Comparison of ENCODE assay signal across 9 cellular contexts in genomic region chr3:195910499-195910845, GRCh38. TPM values are rescaled to one million over a fixed set of nuclear protein-coding genes. Genes with fewer than 3 reads are reported as not detected.
DNase-seq lines count a peak whose midpoint lies in the region; ATAC-seq, FAIRE-seq and TF ChIP-seq lines count a peak whose summit lies in the region.
"Had no signal": no experiment of that assay in that cellular context is flagged by ENCODE, and none has a peak within 500 bp of the region (broad histone marks: within the 10 kb centered on the region; RNA-seq: fewer than 3 reads in every experiment).

No MANE protein-coding gene starts in this region.

- no peak overlapping the region for H3K27ac Mint-ChIP-seq in activated CD4-positive, alpha-beta T cell treated with anti-CD3 and anti-CD28 coated beads for 36 hours
- H3K27ac Mint-ChIP-seq in activated CD8-positive, alpha-beta T cell treated with anti-CD3 and anti-CD28 coated beads for 36 hours = peak overlapping the region; percentile 34
- H3K27ac Mint-ChIP-seq: activated naive CD4-positive, alpha-beta T cell treated with anti-CD3 and anti-CD28 coated beads, Interleukin-2, amount 50 U/mL, for 24 hours had no signal

- H2AFZ ChIP-seq in HepG2 (ENCODE audit: low read length) = no peak overlapping the region

- H3K27ac ChIP-seq in HepG2 (ENCODE audit: extremely low read length, insufficient read depth, low read length) = no peak overlapping the region
- peak overlapping the region in 3 of 5 donors; percentile 61 to 85 (median 74) for H3K27ac ChIP-seq in stomach

- peak overlapping the region in 1 of 3 experiments; percentile 76; a peak in 2 of 6 replicates for H3K4me3 ChIP-seq in HepG2 (replicated peaks in 1 of 3; ENCODE audit: insufficient read depth in 1 of 3, low read depth in 2 of 3, low read length in 3 of 3)
- H3K4me3 ChIP-seq in stomach = peak overlapping the region in 2 of 4 donors; percentile 72 to 76

- H3K27me3 ChIP-seq in HepG2 (ENCODE audit: control insufficient read depth in 1 of 2, insufficient read depth in 2 of 2, low read length in 2 of 2) (peaks cover 0 to 7% of the 10 kb centered on the region in 2 experiments; a peak in 3 of 5 replicates), stomach (no peaks in the 10 kb centered on the region)

- H3K4me2 ChIP-seq in HepG2 (ENCODE audit: low read depth, low read length) = peak overlapping the region; percentile 86

- CTCF ChIA-PET in activated CD4-positive, alpha-beta T cell treated with anti-CD3 and anti-CD28 coated beads for 36 hours (lab: Charles Lee) = interaction anchor here (4.0 to 6.6 kb wide), 2 partner anchors 14 to 15 kb away, joined by 64 to 70 read pairs; no protein-coding TSS in a partner anchor
- CTCF ChIA-PET in activated CD8-positive, alpha-beta T cell treated with anti-CD3 and anti-CD28 coated beads for 36 hours (lab: Charles Lee) = interaction anchor here (4.6 to 7.7 kb wide), 3 partner anchors 16 to 51 kb away, joined by 89 to 155 read pairs (median 119); no protein-coding TSS in a partner anchor
- CTCF ChIA-PET in HepG2 (lab: Yijun Ruan, JAX; ENCODE audit: low intra/inter-chr PET ratio, low total read pairs) = interaction anchor here (1.4 kb wide), 1 partner anchor 15 kb away, joined by 5 read pairs; no protein-coding TSS in a partner anchor

- no peak for FAIRE-seq in HepG2 (lab: Jason Lieb, UNC)

- H3K9ac ChIP-seq in HepG2 (ENCODE audit: insufficient read depth, low read depth, low read length) = peak overlapping the region; percentile 53; the same call in 1 of the 2 replicates

- H3K79me2 ChIP-seq in HepG2 (ENCODE audit: insufficient read depth, low read length) = peaks cover 2% of the 10 kb centered on the region

- intact Hi-C loops in activated CD4-positive, alpha-beta T cell treated with anti-CD3 and anti-CD28 coated beads for 36 hours (cut with DNase I, micrococcal nuclease) = no loop called here
- intact Hi-C loops in activated CD8-positive, alpha-beta T cell treated with anti-CD3 and anti-CD28 coated beads for 36 hours (cut with micrococcal nuclease) = no loop called here
- intact Hi-C loops in HepG2 (cut with micrococcal nuclease; ENCODE audit: unreplicated experiment) = no loop called here
- intact Hi-C loops in stomach (cut with DNase I; ENCODE audit: low total_unique reads) = no loop called here

- H3K4me3 Mint-ChIP-seq in activated CD4-positive, alpha-beta T cell treated with anti-CD3 and anti-CD28 coated beads for 36 hours = peak overlapping the region; percentile 68
- H3K4me3 Mint-ChIP-seq in activated CD8-positive, alpha-beta T cell treated with anti-CD3 and anti-CD28 coated beads for 36 hours = peak overlapping the region; percentile 69

- no peak for ATAC-seq in activated CD4-positive, alpha-beta T cell treated with anti-CD3 and anti-CD28 coated beads for 36 hours
- ATAC-seq in activated CD8-positive, alpha-beta T cell treated with anti-CD3 and anti-CD28 coated beads for 36 hours = no peak
- no peak for ATAC-seq in HepG2
- no peak for ATAC-seq in GM19023 (IDR thresholded peaks at IDR 0.05; ENCODE audit: unreplicated experiment)

- no peaks in the 10 kb centered on the region for H3K9me3 Mint-ChIP-seq in activated CD4-positive, alpha-beta T cell treated with anti-CD3 and anti-CD28 coated beads for 36 hours (ENCODE audit: low read depth)
- H3K9me3 Mint-ChIP-seq in activated CD8-positive, alpha-beta T cell treated with anti-CD3 and anti-CD28 coated beads for 36 hours = no peaks in the 10 kb centered on the region
- H3K9me3 Mint-ChIP-seq: activated naive CD4-positive, alpha-beta T cell treated with anti-CD3 and anti-CD28 coated beads, Interleukin-2, amount 50 U/mL, for 24 hours had no signal

- no peaks in the 10 kb centered on the region; the same call in 1 of the 2 replicates for H4K20me1 ChIP-seq in HepG2 (ENCODE audit: insufficient read depth, low read length)

- no peaks in the 10 kb centered on the region for H3K27me3 Mint-ChIP-seq in activated CD4-positive, alpha-beta T cell treated with anti-CD3 and anti-CD28 coated beads for 36 hours
- no peaks in the 10 kb centered on the region for H3K27me3 Mint-ChIP-seq in activated CD8-positive, alpha-beta T cell treated with anti-CD3 and anti-CD28 coated beads for 36 hours
- H3K27me3 Mint-ChIP-seq: activated naive CD4-positive, alpha-beta T cell treated with anti-CD3 and anti-CD28 coated beads, Interleukin-2, amount 50 U/mL, for 24 hours had no signal

- H3K4me1 Mint-ChIP-seq in activated CD4-positive, alpha-beta T cell treated with anti-CD3 and anti-CD28 coated beads for 36 hours = peaks cover 36% of the 10 kb centered on the region
- H3K4me1 Mint-ChIP-seq in activated CD8-positive, alpha-beta T cell treated with anti-CD3 and anti-CD28 coated beads for 36 hours (ENCODE audit: low read depth) = peaks cover 41% of the 10 kb centered on the region

- H3K36me3 ChIP-seq in HepG2 (replicated peaks in 1 of 2; ENCODE audit: control insufficient read depth in 1 of 2, insufficient read depth in 2 of 2, low read length in 2 of 2) (no peaks in the 10 kb centered on the region), stomach (no peaks in the 10 kb centered on the region)

- no peak for TF ChIP-seq CTCF in activated CD8-positive, alpha-beta T cell treated with anti-CD3 and anti-CD28 coated beads for 36 hours (IDR thresholded peaks at IDR 0.05)
- TF ChIP-seq CTCF in HepG2 (CRISPR knock-in tag; IDR thresholded peaks at IDR 0.05) = no peak
- TF ChIP-seq CTCF in stomach (IDR thresholded peaks at IDR 0.05) = no peak

- H3K36me3 Mint-ChIP-seq in activated CD4-positive, alpha-beta T cell treated with anti-CD3 and anti-CD28 coated beads for 36 hours (ENCODE audit: low read depth) = peaks cover 4% of the 10 kb centered on the region
- peaks cover 3% of the 10 kb centered on the region for H3K36me3 Mint-ChIP-seq in activated CD8-positive, alpha-beta T cell treated with anti-CD3 and anti-CD28 coated beads for 36 hours (ENCODE audit: low read depth)

- H3K4me1 ChIP-seq in HepG2 (ENCODE audit: insufficient read depth, low read length) (peaks cover 68% of the 10 kb centered on the region), stomach (peaks cover 43 to 60% (median 51%) of the 10 kb centered on the region in 4 donors)

- no peak for TF ChIP-seq RAD21 in HepG2 (CRISPR knock-in tag; IDR thresholded peaks at IDR 0.05)

- no peak for DNase-seq in activated CD4-positive, alpha-beta T cell treated with anti-CD3 and anti-CD28 coated beads for 36 hours
- no peak for DNase-seq in activated CD4-positive, alpha-beta T cell treated with anti-CD3 and anti-CD28 coated beads, Interleukin-2, amount 50 U/mL, for 1 hour
- no peak for DNase-seq in activated CD8-positive, alpha-beta T cell treated with anti-CD3 and anti-CD28 coated beads for 36 hours
- DNase-seq in HepG2 (ENCODE audit: low spot score) (no peak), stomach (no peak), NCI-H2029 (lab: John Stamatoyannopoulos, UW) (no peak), LoVo (ENCODE audit: low spot score) (no peak)

- TF ChIP-seq EP300 in HepG2 (IDR thresholded peaks at IDR 0.05; ENCODE audit: low read depth in 2 of 2, low read length in 2 of 2) = no peak
- no peak for TF ChIP-seq EP300 in HepG2 (CRISPR knock-in tag; IDR thresholded peaks at IDR 0.05; ENCODE audit: borderline replicate concordance)
- no peak for TF ChIP-seq EP300 in stomach (IDR thresholded peaks at IDR 0.05)

- H3K9me3 ChIP-seq in HepG2 (ENCODE audit: low read length) = no peaks in the 10 kb centered on the region
- no peaks in the 10 kb centered on the region for H3K9me3 ChIP-seq in stomach

- WGBS in HepG2 (ENCODE audit: low lambda C conversion rate) = 76% methylated on average over 7 of the region's 8 CpGs
- WGBS in stomach, 5 donors = 91 to 100% (median 93%) methylated on average over 1 to 8 of the region's 8 CpGs

- TF ChIP-seq POLR2A in HepG2 (IDR thresholded peaks at IDR 0.05; ENCODE audit: insufficient read depth in 1 of 2, low read depth in 2 of 2, low read length in 2 of 2) (no peak), stomach (IDR thresholded peaks at IDR 0.05) (no peak)

- POLR2A ChIA-PET in activated CD4-positive, alpha-beta T cell treated with anti-CD3 and anti-CD28 coated beads for 36 hours (lab: Charles Lee) = no interaction called here
- POLR2A ChIA-PET in activated CD8-positive, alpha-beta T cell treated with anti-CD3 and anti-CD28 coated beads for 36 hours (lab: Charles Lee) = interaction anchor here (4.0 kb wide), 1 partner anchor 14 kb away, joined by 77 read pairs; no protein-coding TSS in a partner anchor
- POLR2A ChIA-PET in HepG2 (lab: Yijun Ruan, JAX) = interaction anchor here (2.0 kb wide), 1 partner anchor 10 kb away, joined by 7 read pairs; no protein-coding TSS in a partner anchor

- in situ Hi-C loops in HepG2 (cut with HindIII; ENCODE audit: extremely low pct_ligation_motif_present, low pct_unique_long_range_greater_than_20kb) = loop anchor here (10.0 kb wide), 1 partner anchor 56 kb away; no protein-coding TSS in a partner anchor

- no TSS peak for BruUV-seq in HepG2 (replicated peaks; lab: Mats Ljungman, UMichigan)

RNA-seq across cellular contexts. Expression of gene TNK2, which starts 2.1 kb away (rescaled TPM):
- 10 to 100 TPM; 49.9 to 54.2 TPM for total RNA-seq in activated CD4-positive, alpha-beta T cell treated with anti-CD3 and anti-CD28 coated beads for 36 hours
- total RNA-seq in activated CD8-positive, alpha-beta T cell treated with anti-CD3 and anti-CD28 coated beads for 36 hours = 10 to 100 TPM; 41.9 to 43.0 TPM
- total RNA-seq in HepG2 (2016; rRNA removed; fragmentation: Illumina TruSeq; extraction: Trizol) = 3.5 and 5.8 TPM in 2 replicates
- 1.8 and 2.6 TPM in 2 replicates for total RNA-seq in HepG2 (2016; cell fraction: cytosol; rRNA removed; fragmentation: Illumina TruSeq; extraction: Trizol; ENCODE audit: low read depth)
- total RNA-seq in HepG2 (2016; cell fraction: insoluble cytoplasmic fraction; rRNA removed; fragmentation: Illumina TruSeq; extraction: Trizol) = 4.0 and 5.9 TPM in 2 replicates
- total RNA-seq in HepG2 (2016; cell fraction: membrane; rRNA removed; fragmentation: Illumina TruSeq; extraction: Trizol) = 3.4 and 3.7 TPM in 2 replicates
- total RNA-seq in HepG2 (2016; cell fraction: nucleus; rRNA removed; fragmentation: Illumina TruSeq; extraction: Trizol) = 5.5 and 5.8 TPM in 2 replicates
- 4.6 and 7.5 TPM in 2 replicates for polyA plus RNA-seq in HepG2 (2011; rRNA removed)
- 2.7 and 3.4 TPM in 2 replicates for polyA plus RNA-seq in HepG2 (2011; cell fraction: cytosol; rRNA removed)
- polyA plus RNA-seq in HepG2 (2011; cell fraction: nucleus; rRNA removed) = 35.4 and 45.4 TPM in 2 replicates
- polyA plus RNA-seq in HepG2 (2012) = 6.7 and 12.2 TPM in 2 replicates
- 0.76 and 1.1 TPM in 2 replicates for polyA plus RNA-seq in HepG2 (2016; cell fraction: cytosol; fragmentation: Illumina TruSeq; extraction: Trizol; ENCODE audit: low read depth)
- 7.3 TPM in 2 replicates for polyA plus RNA-seq in HepG2 (2016; cell fraction: insoluble cytoplasmic fraction; fragmentation: Illumina TruSeq; extraction: Trizol; ENCODE audit: low read depth)
- polyA plus RNA-seq in HepG2 (2016; cell fraction: membrane; fragmentation: Illumina TruSeq; extraction: Trizol; ENCODE audit: low read depth) = 1.9 TPM in 2 replicates
- polyA plus RNA-seq in HepG2 (2016; cell fraction: nucleus; fragmentation: Illumina TruSeq; extraction: Trizol; ENCODE audit: insufficient read depth, low read depth) = 24.9 and 28.1 TPM in 2 replicates
- 14.4 and 18.0 TPM in 2 replicates for polyA minus RNA-seq in HepG2 (2011; rRNA and poly(A)+ RNA removed; ENCODE audit: low replicate concordance)
- 4.1 and 6.0 TPM in 2 replicates for polyA minus RNA-seq in HepG2 (2011; cell fraction: cytosol; rRNA and poly(A)+ RNA removed)
- 4.2 and 5.2 TPM in 2 replicates for polyA minus RNA-seq in HepG2 (2011; cell fraction: nucleus; rRNA and poly(A)+ RNA removed)
- total RNA-seq in stomach = 100 to 1,000 TPM in 1 of 5 donors, 10 to 100 TPM in 3, 1 to 10 TPM in 1; 6.1 to 431 (median 42.6) TPM
- 10 to 100 TPM; 20.1 to 42.7 (median 34.5) TPM for polyA plus RNA-seq in stomach
